Comparison of ENCODE assay signal across 13 cellular contexts in the genomic region with DNA sequence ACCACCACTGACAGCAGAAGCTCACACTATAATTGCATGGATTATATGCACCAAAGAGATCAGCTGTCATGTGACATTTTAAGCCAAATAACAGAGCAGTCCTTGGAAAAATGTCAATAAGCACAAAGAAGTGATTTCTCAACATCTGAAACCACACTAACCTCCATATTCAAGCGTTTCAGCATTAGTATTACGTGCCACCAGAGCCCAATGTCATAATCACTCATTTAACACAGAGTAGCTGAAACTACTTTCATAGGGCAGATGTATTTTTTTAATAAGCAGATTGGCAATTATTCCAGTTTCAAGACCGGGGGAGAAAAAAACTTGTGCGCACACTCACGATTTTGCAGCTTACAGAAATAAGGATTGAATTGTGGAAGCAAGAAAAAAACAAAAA.
A peak's percentile ranks its signal among the peaks of the same experiment; 100 is the strongest.
DNase-seq lines count a peak whose midpoint lies in the region; ATAC-seq and TF ChIP-seq lines count a peak whose summit lies in the region.
"Had no signal": no experiment of that assay in that cellular context is flagged by ENCODE, and none has a peak within 500 bp of the region (broad histone marks: within the 10 kb centered on the region; RNA-seq: fewer than 3 reads in every experiment).

No MANE protein-coding gene starts in this region.

- H3K9me3 Mint-ChIP-seq in T-cell (peaks cover 0 to 5% (median 0%) of the 10 kb centered on the region in 3 donors), glutamatergic neuron (ENCODE audit: unreplicated experiment) (peaks cover 1% of the 10 kb centered on the region)

- H3K36me3 ChIP-seq in vagina, result no peaks in the 10 kb centered on the region
- H3K36me3 ChIP-seq: esophagus squamous epithelium had no signal

- POLR2A ChIA-PET in T-cell (lab: Charles Lee), result interaction anchor here in 1 of 2 donors (0.5 kb wide), 1 partner anchor 54 kb away, joined by 8 read pairs; no protein-coding TSS in a partner anchor

- H3K36me3 Mint-ChIP-seq in T-cell (peaks cover 7% of the 10 kb centered on the region), glutamatergic neuron (ENCODE audit: unreplicated experiment) (no peaks in the 10 kb centered on the region)

- ATAC-seq in left cardiac atrium (peak; percentile 16 to 35), T-cell (replicated peaks in 1 of 4) (no peak), HG03439 (IDR thresholded peaks at IDR 0.05; ENCODE audit: unreplicated experiment) (no peak)

- TF ChIP-seq CTCF in glutamatergic neuron (IDR thresholded peaks at IDR 0.05; ENCODE audit: partially characterized antibody, unreplicated experiment), result no peak
- TF ChIP-seq CTCF in vagina (IDR thresholded peaks at IDR 0.05), result no peak

- no peak for TF ChIP-seq POLR2A in vagina (IDR thresholded peaks at IDR 0.05)

- H3K27me3 Mint-ChIP-seq in T-cell (peaks cover 0 to 4% of the 10 kb centered on the region in 2 donors), glutamatergic neuron (ENCODE audit: unreplicated experiment) (no peaks in the 10 kb centered on the region)
- H3K27me3 Mint-ChIP-seq: B cell had no signal

- DNase-seq in left cardiac atrium, result no peak
- no peak for DNase-seq in cardiac septum (ENCODE audit: low spot score)
- DNase-seq in T-cell, result no peak
- DNase-seq in glutamatergic neuron, result no peak
- no peak for DNase-seq in vagina (ENCODE audit: extremely low spot score in 2 of 2)
- DNase-seq in activated naive CD4-positive, alpha-beta T cell (lab: John Stamatoyannopoulos, UW), result no peak
- DNase-seq in EL, result no peak
- DNase-seq: anterior cingulate cortex, esophagus squamous epithelium, NCI-H2081 treated with DMSO at 0.1 percent for 48 hours, retina had no signal

- H3K4me3 ChIP-seq in vagina, result no peak overlapping the region
- H3K4me3 ChIP-seq: esophagus squamous epithelium had no signal

- intact Hi-C loops in left cardiac atrium (cut with DNase I), result no loop called here
- intact Hi-C loops in cardiac septum (cut with DNase I), result no loop called here
- intact Hi-C loops in vagina (cut with DNase I), result no loop called here

- H3K27ac ChIP-seq in vagina, result no peak overlapping the region

- H3K9me3 ChIP-seq in vagina, result no peaks in the 10 kb centered on the region
- H3K9me3 ChIP-seq: esophagus squamous epithelium had no signal

- H3K4me1 Mint-ChIP-seq in T-cell (peaks cover 34 to 69% (median 50%) of the 10 kb centered on the region in 3 donors), glutamatergic neuron (ENCODE audit: low read depth, unreplicated experiment) (peaks cover 15% of the 10 kb centered on the region)

- peaks cover 4% of the 10 kb centered on the region for H3K4me1 ChIP-seq in vagina
- H3K4me1 ChIP-seq: esophagus squamous epithelium had no signal

- CTCF ChIA-PET in T-cell (lab: Charles Lee), result interaction anchor here in 1 of 2 donors (0.6 to 1.7 kb wide), 3 partner anchors 11 to 63 kb away, joined by 3 to 6 read pairs (median 5); no protein-coding TSS in a partner anchor

- no peak overlapping the region for H3K4me3 Mint-ChIP-seq in T-cell
- H3K4me3 Mint-ChIP-seq in glutamatergic neuron (ENCODE audit: unreplicated experiment), result no peak overlapping the region
- H3K4me3 Mint-ChIP-seq: B cell had no signal

- H3K27ac Mint-ChIP-seq in T-cell (peak overlapping the region; percentile 25 to 87), glutamatergic neuron (ENCODE audit: unreplicated experiment) (peak overlapping the region; percentile 80)

- H3K27me3 ChIP-seq in vagina, result peaks cover 6% of the 10 kb centered on the region
- H3K27me3 ChIP-seq: esophagus squamous epithelium had no signal

Comparison
In these comparisons a context has a peak if more than half of its experiments do, and no peak if none do; other contexts are left out.
1. ATAC-seq: peak in left cardiac atrium (2 of 2); none in T-cell (0 of 4) and HG03439 (single experiment).